ENCODE assay signal across 19 cellular contexts in the genomic region with DNA sequence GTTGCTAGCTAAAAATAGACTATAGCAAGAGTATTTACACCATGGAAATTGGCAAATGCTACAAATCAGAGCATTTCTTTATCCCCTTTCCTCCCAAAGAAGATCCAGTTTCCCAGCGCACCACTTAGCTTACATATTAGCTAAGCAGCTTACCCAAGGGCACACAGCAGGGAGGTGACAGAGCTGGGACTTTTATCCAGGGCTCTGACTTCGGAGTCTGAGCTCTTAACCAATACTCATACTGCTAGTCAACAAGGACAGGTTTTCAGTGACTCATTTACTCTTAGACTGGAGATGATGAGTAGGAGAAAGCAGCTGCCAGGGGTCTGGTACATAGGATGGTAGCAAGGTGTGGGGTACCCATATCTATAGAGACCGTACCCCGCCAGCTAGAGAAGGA. TPM values are rescaled to one million over a fixed set of nuclear protein-coding genes. Genes with fewer than 3 reads are reported as not detected.
DNase-seq lines count a peak whose midpoint lies in the region; ATAC-seq and TF ChIP-seq lines count a peak whose summit lies in the region.
"Had no signal": no experiment of that assay in that cellular context is flagged by ENCODE, and none has a peak within 500 bp of the region (broad histone marks: within the 10 kb centered on the region; RNA-seq: fewer than 3 reads in every experiment).

No MANE protein-coding gene starts in this region.

- H3K9me2 ChIP-seq in hepatocyte (replicated peaks; ENCODE audit: insufficient read depth): no peaks in the 10 kb centered on the region

- no peaks in the 10 kb centered on the region for H3K9me3 Mint-ChIP-seq in stimulated activated effector memory CD8-positive, alpha-beta T cell treated with anti-CD3 and anti-CD28 coated beads, Interleukin-12 subunit alpha, Interleukin-12 subunit beta, amount 100 ng/mL, for 72 hours
- H3K9me3 Mint-ChIP-seq: CD4-positive, alpha-beta T cell; CD8-positive, alpha-beta T cell had no signal

- no peaks in the 10 kb centered on the region for H3K36me3 ChIP-seq in WERI-Rb-1
- H3K36me3 ChIP-seq in hepatocyte (replicated peaks; ENCODE audit: insufficient read depth, low read depth): no peaks in the 10 kb centered on the region
- H3K36me3 ChIP-seq in gastroesophageal sphincter: peaks cover 0 to 19% of the 10 kb centered on the region in 2 donors
- H3K36me3 ChIP-seq: BLaER1 treated with 17β-estradiol and CSF1 and Interleukin-3, amounts not matched to agents 10 nM and 100 nM had no signal

- no peaks in the 10 kb centered on the region for H3K79me2 ChIP-seq in hepatocyte

- H3K27ac ChIP-seq in WERI-Rb-1 (no peak overlapping the region), hepatocyte (no peak overlapping the region), gastroesophageal sphincter (no peak overlapping the region)
- H3K27ac ChIP-seq: BLaER1 treated with 17β-estradiol and CSF1 and Interleukin-3, amounts not matched to agents 10 nM and 100 nM; C4-2B had no signal

- peak; percentile 34 for ATAC-seq in stimulated activated effector memory CD8-positive, alpha-beta T cell treated with anti-CD3 and anti-CD28 coated beads, Interleukin-12 subunit alpha, Interleukin-12 subunit beta, amount 100 ng/mL, for 72 hours
- no peak for ATAC-seq in GM19324 (IDR thresholded peaks at IDR 0.05; ENCODE audit: low FRiP score, unreplicated experiment)
- ATAC-seq in gastroesophageal sphincter: no peak
- ATAC-seq: CD8-positive, alpha-beta T cell had no signal

- H3K4me2 ChIP-seq in hepatocyte: no peak overlapping the region
- H3K4me2 ChIP-seq: BLaER1 treated with 17β-estradiol and CSF1 and Interleukin-3, amounts not matched to agents 10 nM and 100 nM had no signal

- H3K27ac Mint-ChIP-seq in stimulated activated effector memory CD8-positive, alpha-beta T cell treated with anti-CD3 and anti-CD28 coated beads, Interleukin-12 subunit alpha, Interleukin-12 subunit beta, amount 100 ng/mL, for 72 hours: no peak overlapping the region
- H3K27ac Mint-ChIP-seq: B cell; CD4-positive, alpha-beta T cell; CD8-positive, alpha-beta T cell had no signal

- WGBS in hepatocyte (ENCODE audit: low lambda C conversion rate, missing lambda C conversion rate): 81% methylated on average over 4 of the region's 4 CpGs
- WGBS in gastroesophageal sphincter (ENCODE audit: low coverage in 1 of 2), 2 donors: 93 to 100% methylated on average over 3 to 4 of the region's 4 CpGs

- peak; percentile 49 for DNase-seq in WERI-Rb-1
- DNase-seq in epithelial cell of esophagus (ENCODE audit: low read depth): peak; percentile 10
- DNase-seq in hepatocyte (ENCODE audit: low spot score): peak; percentile 35
- DNase-seq in stimulated activated effector memory CD8-positive, alpha-beta T cell treated with anti-CD3 and anti-CD28 coated beads, Interleukin-12 subunit alpha, Interleukin-12 subunit beta, amount 100 ng/mL, for 72 hours (ENCODE audit: low spot score in 2 of 2): no peak
- no peak for DNase-seq in ACHN
- DNase-seq: 8988T; AML-193; Caco-2; Calu3; CD4-positive, alpha-beta T cell; CD8-positive, alpha-beta T cell; DMS79 treated with DMSO at 0.1 percent for 48 hours; GF-D8 had no signal

- in situ Hi-C loops in ACHN (cut with HindIII; ENCODE audit: low pct_ligation_motif_present, low pct_unique_long_range_greater_than_20kb, low sequenced_read_pairs): no loop called here

- H4K20me1 ChIP-seq in hepatocyte (ENCODE audit: insufficient read depth, poor library complexity, severe bottlenecking): no peaks in the 10 kb centered on the region
- H4K20me1 ChIP-seq: BLaER1 treated with 17β-estradiol and CSF1 and Interleukin-3, amounts not matched to agents 10 nM and 100 nM had no signal

- no peak for TF ChIP-seq POLR2A in gastroesophageal sphincter (IDR thresholded peaks at IDR 0.05)

- H3K9me3 ChIP-seq in WERI-Rb-1 (ENCODE audit: severe bottlenecking): no peaks in the 10 kb centered on the region
- no peaks in the 10 kb centered on the region for H3K9me3 ChIP-seq in hepatocyte (ENCODE audit: low read depth)
- H3K9me3 ChIP-seq in gastroesophageal sphincter: peaks cover 0 to 4% (median 0%) of the 10 kb centered on the region in 3 donors
- H3K9me3 ChIP-seq: BLaER1 treated with 17β-estradiol and CSF1 and Interleukin-3, amounts not matched to agents 10 nM and 100 nM; Caco-2 had no signal

- no peak for TF ChIP-seq EP300 in gastroesophageal sphincter (IDR thresholded peaks at IDR 0.05)

- H3K4me1 ChIP-seq in hepatocyte (ENCODE audit: insufficient read depth) (peaks cover 3% of the 10 kb centered on the region), gastroesophageal sphincter (peaks cover 0 to 35% (median 2%) of the 10 kb centered on the region in 3 donors)
- H3K4me1 ChIP-seq: BLaER1 treated with 17β-estradiol and CSF1 and Interleukin-3, amounts not matched to agents 10 nM and 100 nM had no signal

- no peak overlapping the region for H2AFZ ChIP-seq in hepatocyte

- no peak overlapping the region for H3K4me3 Mint-ChIP-seq in stimulated activated effector memory CD8-positive, alpha-beta T cell treated with anti-CD3 and anti-CD28 coated beads, Interleukin-12 subunit alpha, Interleukin-12 subunit beta, amount 100 ng/mL, for 72 hours
- H3K4me3 Mint-ChIP-seq: B cell; CD4-positive, alpha-beta T cell; CD8-positive, alpha-beta T cell had no signal

- H3K27me3 ChIP-seq in WERI-Rb-1 (ENCODE audit: insufficient read depth, low read depth, severe bottlenecking) (peaks cover 55% of the 10 kb centered on the region), hepatocyte (no peaks in the 10 kb centered on the region), gastroesophageal sphincter (no peaks in the 10 kb centered on the region)
- H3K27me3 ChIP-seq: BLaER1 treated with 17β-estradiol and CSF1 and Interleukin-3, amounts not matched to agents 10 nM and 100 nM had no signal

- TF ChIP-seq CTCF in WERI-Rb-1 (IDR thresholded peaks at IDR 0.05; ENCODE audit: low read depth, low read length) (no peak), epithelial cell of esophagus (IDR thresholded peaks at IDR 0.05; ENCODE audit: insufficient read depth, low read depth, low read length, missing control alignments) (no peak), hepatocyte (IDR thresholded peaks at IDR 0.05; ENCODE audit: poor library complexity) (no peak), gastroesophageal sphincter (IDR thresholded peaks at IDR 0.05) (no peak)

- H3K4me1 Mint-ChIP-seq in stimulated activated effector memory CD8-positive, alpha-beta T cell treated with anti-CD3 and anti-CD28 coated beads, Interleukin-12 subunit alpha, Interleukin-12 subunit beta, amount 100 ng/mL, for 72 hours: no peaks in the 10 kb centered on the region
- H3K4me1 Mint-ChIP-seq: B cell had no signal

- no peak overlapping the region for H3K4me3 ChIP-seq in WERI-Rb-1 (ENCODE audit: low read depth, low read length)
- no peak overlapping the region for H3K4me3 ChIP-seq in epithelial cell of esophagus (ENCODE audit: low read length)
- no peak overlapping the region for H3K4me3 ChIP-seq in hepatocyte
- no peak overlapping the region for H3K4me3 ChIP-seq in gastroesophageal sphincter
- H3K4me3 ChIP-seq: BLaER1 treated with 17β-estradiol and CSF1 and Interleukin-3, amounts not matched to agents 10 nM and 100 nM had no signal

- no peaks in the 10 kb centered on the region for H3K36me3 Mint-ChIP-seq in stimulated activated effector memory CD8-positive, alpha-beta T cell treated with anti-CD3 and anti-CD28 coated beads, Interleukin-12 subunit alpha, Interleukin-12 subunit beta, amount 100 ng/mL, for 72 hours
- H3K36me3 Mint-ChIP-seq: CD8-positive, alpha-beta T cell had no signal

RNA-seq across cellular contexts. Expression of a gene that starts 38.4 kb away (rescaled TPM):
- total RNA-seq in hepatocyte: 18.1 and 30.8 TPM in 2 replicates
- 23.7 and 38.1 TPM in 2 replicates for polyA plus RNA-seq in hepatocyte
- 10 to 100 TPM; 19.5 to 57.1 (median 43.4) TPM for total RNA-seq in gastroesophageal sphincter
- total RNA-seq: A673 had no signal

Comparison
In these comparisons a context has a peak if more than half of its experiments do, and no peak if none do; other contexts are left out.
1. DNase-seq: peak in WERI-Rb-1 (single experiment), epithelial cell of esophagus (single experiment) and hepatocyte (single experiment); none in stimulated activated effector memory CD8-positive, alpha-beta T cell treated with anti-CD3 and anti-CD28 coated beads, Interleukin-12 subunit alpha, Interleukin-12 subunit beta, amount 100 ng/mL, for 72 hours (0 of 2) and ACHN (single experiment).